13 cellular contexts compared by ENCODE assay signal in genomic region chr7:66769833-66770512, GRCh38. TPM values are rescaled to one million over a fixed set of nuclear protein-coding genes. Genes with fewer than 3 reads are reported as not detected.
DNase-seq lines count a peak whose midpoint lies in the region; ATAC-seq, FAIRE-seq and TF ChIP-seq lines count a peak whose summit lies in the region.
"Had no signal": no experiment of that assay in that cellular context is flagged by ENCODE, and none has a peak within 500 bp of the region (broad histone marks: within the 10 kb centered on the region; RNA-seq: fewer than 3 reads in every experiment).

No MANE protein-coding gene starts in this region.

- no peak overlapping the region for H2AK9ac ChIP-seq in IMR-90 (replicated peaks; ENCODE audit: low read depth, low read length, poor library complexity)

- H3K14ac ChIP-seq in IMR-90 (replicated peaks; ENCODE audit: low read depth, low read length) = no peak overlapping the region

- no peak overlapping the region for H2BK15ac ChIP-seq in IMR-90 (ENCODE audit: low read depth, low read length)

- dilution Hi-C loops in IMR-90 (cut with HindIII; ENCODE audit: low sequenced_read_pairs, unreplicated experiment) = no loop called here
- dilution Hi-C loops in endothelial cell of umbilical vein (cut with MboI; ENCODE audit: extremely low pct_ligation_motif_present, low sequenced_read_pairs) = no loop called here

- no peak overlapping the region for H3K4me3 Mint-ChIP-seq in activated CD4-positive, alpha-beta T cell treated with anti-CD3 and anti-CD28 coated beads for 36 hours
- no peak overlapping the region for H3K4me3 Mint-ChIP-seq in nephron progenitor cell
- H3K4me3 Mint-ChIP-seq: activated naive CD8-positive, alpha-beta T cell treated with anti-CD3 and anti-CD28 coated beads for 36 hours; neural crest cell had no signal

- peak overlapping the region in 1 of 2 experiments; percentile 20; a peak in 1 of 4 replicates for H4K8ac ChIP-seq in IMR-90 (ENCODE audit: low read depth in 2 of 2, low read length in 2 of 2)

- in situ Hi-C loops in IMR-90 (cut with MboI; ENCODE audit: low sequenced_read_pairs) = no loop called here

- H3K36me3 ChIP-seq in IMR-90 (ENCODE audit: control insufficient read depth, insufficient read depth, low read length) (peaks cover 9% of the 10 kb centered on the region), endothelial cell of umbilical vein (ENCODE audit: control insufficient read depth in 2 of 2, extremely low read depth in 1 of 2, insufficient read depth in 2 of 2, low read length in 2 of 2) (peaks cover 0 to 4% of the 10 kb centered on the region in 2 experiments), small intestine (ENCODE audit: control insufficient read depth in 2 of 2, insufficient read depth in 2 of 2, low read length in 2 of 2) (peaks cover 2 to 4% of the 10 kb centered on the region in 2 donors)

- peaks cover 17% of the 10 kb centered on the region for H3K36me3 Mint-ChIP-seq in activated CD4-positive, alpha-beta T cell treated with anti-CD3 and anti-CD28 coated beads for 36 hours (ENCODE audit: low read depth)
- peaks cover 22% of the 10 kb centered on the region for H3K36me3 Mint-ChIP-seq in nephron progenitor cell (ENCODE audit: low read depth)

- H3K4ac ChIP-seq in IMR-90 (ENCODE audit: low read depth, low read length) = no peak overlapping the region

- no peak overlapping the region for H3K9ac ChIP-seq in IMR-90 (ENCODE audit: low read depth, low read length)
- no peak overlapping the region for H3K9ac ChIP-seq in endothelial cell of umbilical vein (replicated peaks; ENCODE audit: extremely low read depth, insufficient read depth, low read length)

- H2AFZ ChIP-seq in IMR-90 (replicated peaks; ENCODE audit: low read length, poor library complexity) (no peak overlapping the region), endothelial cell of umbilical vein (ENCODE audit: low read depth, low read length) (no peak overlapping the region)

- H3K27me3 Mint-ChIP-seq in activated CD4-positive, alpha-beta T cell treated with anti-CD3 and anti-CD28 coated beads for 36 hours = no peaks in the 10 kb centered on the region
- peaks cover 2% of the 10 kb centered on the region for H3K27me3 Mint-ChIP-seq in nephron progenitor cell (ENCODE audit: low read depth, poor library complexity)
- H3K27me3 Mint-ChIP-seq: activated naive CD8-positive, alpha-beta T cell treated with anti-CD3 and anti-CD28 coated beads for 36 hours had no signal

- no peak overlapping the region for H3K23ac ChIP-seq in IMR-90 (ENCODE audit: low read depth, low read length)

- peaks cover 11% of the 10 kb centered on the region for H3K9me1 ChIP-seq in IMR-90 (ENCODE audit: insufficient read depth, low read length)
- H3K9me1 ChIP-seq in endothelial cell of umbilical vein (replicated peaks; ENCODE audit: control insufficient read depth, extremely low read depth, insufficient read depth, low read length) = no peaks in the 10 kb centered on the region

- no peaks in the 10 kb centered on the region for H3K9me3 Mint-ChIP-seq in activated CD4-positive, alpha-beta T cell treated with anti-CD3 and anti-CD28 coated beads for 36 hours (ENCODE audit: low read depth)
- no peaks in the 10 kb centered on the region for H3K9me3 Mint-ChIP-seq in nephron progenitor cell
- H3K9me3 Mint-ChIP-seq: activated naive CD8-positive, alpha-beta T cell treated with anti-CD3 and anti-CD28 coated beads for 36 hours; neural crest cell had no signal

- H3K4me2 ChIP-seq in IMR-90 (ENCODE audit: low read depth, low read length) (peak overlapping the region; percentile 53), endothelial cell of umbilical vein (ENCODE audit: insufficient read depth, low read length) (no peak overlapping the region)

- H4K20me1 ChIP-seq in IMR-90 (ENCODE audit: insufficient read depth, low read length) = peaks cover 68% of the 10 kb centered on the region
- no peaks in the 10 kb centered on the region for H4K20me1 ChIP-seq in endothelial cell of umbilical vein (replicated peaks; ENCODE audit: control insufficient read depth, extremely low read depth, insufficient read depth, low read length)

- H3K4me1 Mint-ChIP-seq in activated CD4-positive, alpha-beta T cell treated with anti-CD3 and anti-CD28 coated beads for 36 hours = peaks cover 31% of the 10 kb centered on the region
- H3K4me1 Mint-ChIP-seq in nephron progenitor cell = peaks cover 23% of the 10 kb centered on the region

- TF ChIP-seq POLR2A in IMR-90 (IDR thresholded peaks at IDR 0.05; ENCODE audit: low read depth, low read length) (no peak), endothelial cell of umbilical vein (IDR thresholded peaks at IDR 0.05; ENCODE audit: low read depth, low read length) (no peak)

- H2BK120ac ChIP-seq in IMR-90 (ENCODE audit: low read depth, low read length) = no peak overlapping the region

- CTCF ChIA-PET in activated CD4-positive, alpha-beta T cell treated with anti-CD3 and anti-CD28 coated beads for 36 hours (lab: Charles Lee) = interaction anchor here (1.3 kb wide), 1 partner anchor 14 kb away, joined by 5 read pairs; no protein-coding TSS in a partner anchor
- CTCF ChIA-PET in IMR-90 (lab: Yijun Ruan, JAX) = interaction anchor here (0.7 kb wide), 1 partner anchor 24 kb away, joined by 3 read pairs; no protein-coding TSS in a partner anchor
- CTCF ChIA-PET in endothelial cell of umbilical vein (lab: Charles Lee) = no interaction called here

- peak overlapping the region; percentile 26 for H2BK5ac ChIP-seq in IMR-90 (ENCODE audit: low read depth, low read length, poor library complexity, severe bottlenecking)

- H3K27ac ChIP-seq in IMR-90 (ENCODE audit: insufficient read depth, low read length) (peak overlapping the region; percentile 73; the same call in 1 of the 2 replicates), endothelial cell of umbilical vein (ENCODE audit: insufficient read depth, low read depth, low read length) (no peak overlapping the region), small intestine (ENCODE audit: low read depth in 1 of 2, low read length in 1 of 2) (no peak overlapping the region)
- H3K27ac ChIP-seq: coronary artery, gastrocnemius medialis had no signal

- 71% methylated on average over 1 of the region's 5 CpGs; no CpG with 5 or more reads in 1 of the 2 experiments for WGBS in IMR-90 (ENCODE audit: extremely low coverage in 2 of 2, insufficient read length in 1 of 2), 2 experiments
- 62 to 86% (median 84%) methylated on average over 5 of the region's 5 CpGs for WGBS in small intestine, 3 donors

- intact Hi-C loops in activated CD4-positive, alpha-beta T cell treated with anti-CD3 and anti-CD28 coated beads for 36 hours (cut with DNase I, micrococcal nuclease) = no loop called here
- intact Hi-C loops in IMR-90 (cut with micrococcal nuclease) (loop anchor here (10.0 kb wide), 1 partner anchor 195 kb away; no protein-coding TSS in a partner anchor), endothelial cell of umbilical vein (cut with micrococcal nuclease) (no loop called here)

- H3K4me3 ChIP-seq in IMR-90 (ENCODE audit: insufficient read depth, low read depth, low read length) = no peak overlapping the region
- no peak overlapping the region for H3K4me3 ChIP-seq in endothelial cell of umbilical vein (replicated peaks in 1 of 3; ENCODE audit: insufficient read depth in 1 of 3, low read depth in 1 of 3, low read length in 3 of 3)
- H3K4me3 ChIP-seq in small intestine (ENCODE audit: low read depth in 1 of 2, low read length in 2 of 2) = no peak overlapping the region
- H3K4me3 ChIP-seq: coronary artery, gastrocnemius medialis had no signal

- no peak for TF ChIP-seq CTCF in IMR-90 (conservative IDR thresholded peaks at IDR 0.05; ENCODE audit: low read depth, low read length)
- TF ChIP-seq CTCF in endothelial cell of umbilical vein (IDR thresholded peaks at IDR 0.05; ENCODE audit: extremely low read depth in 1 of 2, insufficient read depth in 1 of 2, low read depth in 1 of 2, low read length in 2 of 2) = no peak
- no peak for TF ChIP-seq CTCF in nephron progenitor cell (IDR thresholded peaks at IDR 0.05)

- POLR2A ChIA-PET in activated CD4-positive, alpha-beta T cell treated with anti-CD3 and anti-CD28 coated beads for 36 hours (lab: Charles Lee) = no interaction called here
- POLR2A ChIA-PET in IMR-90 (lab: Charles Lee; ENCODE audit: unreplicated experiment) = no interaction called here
- POLR2A ChIA-PET in endothelial cell of umbilical vein (lab: Charles Lee) = no interaction called here

- FAIRE-seq in endothelial cell of umbilical vein (lab: Jason Lieb, UNC) (peak; percentile 8), small intestine (lab: Jason Lieb, UNC) (no peak)

- H3K56ac ChIP-seq in IMR-90 (ENCODE audit: extremely low read depth, insufficient read depth, low read length) = no peak overlapping the region

- no peaks in the 10 kb centered on the region for H3K27me3 ChIP-seq in IMR-90 (ENCODE audit: control insufficient read depth, insufficient read depth, low read length)
- no peaks in the 10 kb centered on the region for H3K27me3 ChIP-seq in endothelial cell of umbilical vein (ENCODE audit: control insufficient read depth in 2 of 2, insufficient read depth in 2 of 2, low read length in 2 of 2)
- no peaks in the 10 kb centered on the region for H3K27me3 ChIP-seq in small intestine (ENCODE audit: control insufficient read depth in 2 of 2, insufficient read depth in 2 of 2, low read length in 2 of 2)
- H3K27me3 ChIP-seq: gastrocnemius medialis had no signal

- H4K91ac ChIP-seq in IMR-90 (ENCODE audit: insufficient read depth, low read depth, low read length) = no peak overlapping the region

- H2BK20ac ChIP-seq in IMR-90 (ENCODE audit: low read depth, low read length) = no peak overlapping the region

- H3K27ac Mint-ChIP-seq in activated CD4-positive, alpha-beta T cell treated with anti-CD3 and anti-CD28 coated beads for 36 hours = peak overlapping the region; percentile 49
- H3K27ac Mint-ChIP-seq in nephron progenitor cell = peak overlapping the region; percentile 77
- H3K27ac Mint-ChIP-seq: activated naive CD8-positive, alpha-beta T cell treated with anti-CD3 and anti-CD28 coated beads for 36 hours had no signal

- H3K4me1 ChIP-seq in IMR-90 (ENCODE audit: control insufficient read depth, insufficient read depth, low read length) (peaks cover 14% of the 10 kb centered on the region), endothelial cell of umbilical vein (ENCODE audit: control insufficient read depth, extremely low read depth, insufficient read depth, low read length) (no peaks in the 10 kb centered on the region), small intestine (ENCODE audit: control insufficient read depth in 2 of 2, insufficient read depth in 1 of 2, low read depth in 1 of 2, low read length in 1 of 2) (peaks cover 0 to 2% of the 10 kb centered on the region in 2 donors)

- no peak overlapping the region for H4K5ac ChIP-seq in IMR-90 (ENCODE audit: low read depth, low read length)

- ATAC-seq in activated CD4-positive, alpha-beta T cell treated with anti-CD3 and anti-CD28 coated beads for 36 hours = peak; percentile 39
- ATAC-seq in IMR-90 (ENCODE audit: low read depth) (peak; percentile 74), HG03095 (IDR thresholded peaks at IDR 0.05; ENCODE audit: unreplicated experiment) (no peak)
- ATAC-seq: gastrocnemius medialis had no signal

- 0 out of 2 replicates have a peak overlapping the region, but pooled peaks have one; percentile 38 for H3K18ac ChIP-seq in IMR-90 (ENCODE audit: low read depth, low read length)

- no peak for TF ChIP-seq RAD21 in IMR-90 (IDR thresholded peaks at IDR 0.05; ENCODE audit: low read length)

- DNase-seq in activated CD4-positive, alpha-beta T cell treated with anti-CD3 and anti-CD28 coated beads for 36 hours = no peak
- DNase-seq in activated CD4-positive, alpha-beta T cell treated with anti-CD3 and anti-CD28 coated beads, Interleukin-2, amount 50 U/mL, for 48 hours = no peak
- peak; percentile 74 for DNase-seq in IMR-90
- DNase-seq in endothelial cell of umbilical vein (ENCODE audit: low read depth, low spot score) = no peak
- DNase-seq in nephron progenitor cell = no peak
- no peak for DNase-seq in small intestine
- DNase-seq in NCI-H345 (lab: John Stamatoyannopoulos, UW) = no peak
- DNase-seq: activated naive CD8-positive, alpha-beta T cell treated with anti-CD3 and anti-CD28 coated beads for 36 hours; gastrocnemius medialis; NCI-H2227 treated with DMSO at 0.1 percent for 48 hours had no signal

- peaks cover 11% of the 10 kb centered on the region for H3K79me2 ChIP-seq in endothelial cell of umbilical vein (ENCODE audit: control insufficient read depth, insufficient read depth, low read length)

- H3K79me1 ChIP-seq in IMR-90 (ENCODE audit: low read depth in 1 of 2, low read length in 2 of 2) = peaks cover 28 to 74% of the 10 kb centered on the region in 2 experiments

- H3K9me3 ChIP-seq in IMR-90 (ENCODE audit: control insufficient read depth, insufficient read depth, low read length) = no peaks in the 10 kb centered on the region
- no peaks in the 10 kb centered on the region for H3K9me3 ChIP-seq in endothelial cell of umbilical vein (replicated peaks; ENCODE audit: control insufficient read depth, insufficient read depth, low read length)
- H3K9me3 ChIP-seq in small intestine (ENCODE audit: control insufficient read depth, low read depth) = no peaks in the 10 kb centered on the region
- H3K9me3 ChIP-seq: gastrocnemius medialis had no signal

- BruUV-seq in IMR-90 (replicated peaks; lab: Mats Ljungman, UMichigan) (no TSS peak), endothelial cell of umbilical vein (replicated peaks; lab: Mats Ljungman, UMichigan) (no TSS peak)

- peak overlapping the region; percentile 64; the same call in 1 of the 2 replicates for H2AK5ac ChIP-seq in IMR-90 (ENCODE audit: low read depth, low read length)

RNA-seq across cellular contexts. Expression of gene RABGEF1, which starts 29.4 kb away (rescaled TPM):
- total RNA-seq in activated CD4-positive, alpha-beta T cell treated with anti-CD3 and anti-CD28 coated beads for 36 hours = 10 to 100 TPM; 19.3 to 22.5 TPM
- total RNA-seq in IMR-90 (2012; rRNA removed) (56.6 and 62.8 TPM in 2 replicates), endothelial cell of umbilical vein (14.4 and 15.5 TPM in 2 replicates)
- polyA plus RNA-seq in IMR-90 (2012; rRNA removed) (34.8 and 34.9 TPM in 2 replicates), endothelial cell of umbilical vein (11.0 and 11.6 TPM in 2 replicates), small intestine (10 to 100 TPM in 2 of 3 donors, 1 to 10 TPM in 1; 9.7 to 12.7 (median 11.0) TPM)
- polyA plus RNA-seq in IMR-90 (2012; cell fraction: cytosol; rRNA removed) = 10.0 and 16.1 TPM in 2 replicates
- polyA plus RNA-seq in IMR-90 (2012; cell fraction: nucleus; rRNA removed; ENCODE audit: low replicate concordance) = 16.5 and 73.5 TPM in 2 replicates
- polyA plus RNA-seq in endothelial cell of umbilical vein (2011; cell fraction: cytosol; rRNA removed) = 11.4 and 14.6 TPM in 2 replicates
- 22.5 and 25.8 TPM in 2 replicates for polyA plus RNA-seq in endothelial cell of umbilical vein (2011; cell fraction: nucleus; rRNA removed)
- 12.6 and 14.2 TPM in 2 replicates for polyA plus RNA-seq in endothelial cell of umbilical vein (2012)
- polyA minus RNA-seq in endothelial cell of umbilical vein = 36.9 and 43.0 TPM in 2 replicates
- 14.2 TPM for polyA minus RNA-seq in endothelial cell of umbilical vein (2011; cell fraction: cytosol; rRNA and poly(A)+ RNA removed)
- 12.0 and 17.1 TPM in 2 replicates for polyA minus RNA-seq in endothelial cell of umbilical vein (2011; cell fraction: nucleus; rRNA and poly(A)+ RNA removed)
